In the genomic region with DNA sequence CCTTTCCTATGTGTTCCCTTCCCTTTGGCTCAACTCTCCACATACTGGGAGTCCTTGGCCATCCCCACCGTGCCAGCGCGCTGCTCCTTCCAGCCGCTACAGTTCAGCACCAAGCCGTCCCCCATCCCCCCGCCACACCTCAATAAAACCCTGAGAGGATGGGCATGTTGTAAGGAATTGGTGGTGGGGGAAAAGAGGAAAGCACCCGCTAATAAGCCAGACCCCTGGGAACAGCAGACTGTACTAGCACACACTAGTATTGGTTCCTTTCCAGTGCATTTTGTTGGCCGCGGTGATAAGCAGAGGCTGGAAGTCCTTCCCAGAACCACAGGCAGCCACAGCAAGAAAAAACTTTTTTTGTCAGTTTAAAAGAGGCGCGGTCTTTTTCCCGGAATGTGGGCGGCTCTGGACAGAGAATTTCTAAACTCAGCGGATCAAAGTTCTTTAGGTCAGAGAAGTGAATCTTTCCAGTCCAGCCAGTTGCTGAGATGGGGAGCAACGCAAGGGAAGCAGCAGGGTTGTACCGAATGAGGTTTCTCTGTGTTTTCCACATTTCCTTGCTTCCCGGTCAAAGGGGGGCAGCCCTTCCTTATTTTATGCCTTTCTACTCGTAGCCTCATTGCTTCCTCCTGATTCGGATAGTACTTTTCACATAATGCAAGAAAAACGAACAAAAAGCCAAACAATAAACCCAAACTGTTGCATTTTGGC, we compare ENCODE assay signal across 9 cellular contexts. TPM values are rescaled to one million over a fixed set of nuclear protein-coding genes. Genes with fewer than 3 reads are reported as not detected.
DNase-seq lines count a peak whose midpoint lies in the region; ATAC-seq, FAIRE-seq and TF ChIP-seq lines count a peak whose summit lies in the region.
"Had no signal": no experiment of that assay in that cellular context is flagged by ENCODE, and none has a peak within 500 bp of the region (broad histone marks: within the 10 kb centered on the region; RNA-seq: fewer than 3 reads in every experiment).

No MANE protein-coding gene starts in this region.

- no peaks in the 10 kb centered on the region for H3K36me3 Mint-ChIP-seq in T-helper 1 cell treated with Interleukin-12 subunit alpha and Interleukin-12 subunit beta and Interleukin-4 antibody, amounts not matched to agents 30 μg/mL and 1 μg/mL, for 36 hours (ENCODE audit: low read depth)
- H3K36me3 Mint-ChIP-seq in brain: no peaks in the 10 kb centered on the region

- no TSS peak for BruUV-seq in HepG2 (replicated peaks; lab: Mats Ljungman, UMichigan)

- H2AFZ ChIP-seq in HepG2 (ENCODE audit: low read length): no peak overlapping the region

- FAIRE-seq in HepG2 (lab: Jason Lieb, UNC): peak; percentile 76

- peak overlapping the region; percentile 76 for H3K4me3 Mint-ChIP-seq in T-helper 1 cell treated with Interleukin-12 subunit alpha and Interleukin-12 subunit beta and Interleukin-4 antibody, amounts not matched to agents 30 μg/mL and 1 μg/mL, for 36 hours
- peak overlapping the region; percentile 92 to 98 (median 95) for H3K4me3 Mint-ChIP-seq in brain

- peaks cover 57% of the 10 kb centered on the region for H3K27me3 Mint-ChIP-seq in T-helper 1 cell treated with Interleukin-12 subunit alpha and Interleukin-12 subunit beta and Interleukin-4 antibody, amounts not matched to agents 30 μg/mL and 1 μg/mL, for 36 hours (ENCODE audit: low read depth)
- peaks cover 19% of the 10 kb centered on the region for H3K27me3 Mint-ChIP-seq in brain

- no peak for TF ChIP-seq EP300 in HepG2 (IDR thresholded peaks at IDR 0.05; ENCODE audit: low read depth in 2 of 2, low read length in 2 of 2)
- no peak for TF ChIP-seq EP300 in HepG2 (CRISPR knock-in tag; IDR thresholded peaks at IDR 0.05; ENCODE audit: borderline replicate concordance)

- peak overlapping the region; percentile 36 to 74 (median 64); a peak in 5 of 6 replicates for H3K4me3 ChIP-seq in HepG2 (replicated peaks in 1 of 3; ENCODE audit: insufficient read depth in 1 of 3, low read depth in 2 of 3, low read length in 3 of 3)

- peak overlapping the region; percentile 79 for H3K4me2 ChIP-seq in HepG2 (ENCODE audit: low read depth, low read length)

- peaks cover 11% of the 10 kb centered on the region for H3K4me1 Mint-ChIP-seq in T-helper 1 cell treated with Interleukin-12 subunit alpha and Interleukin-12 subunit beta and Interleukin-4 antibody, amounts not matched to agents 30 μg/mL and 1 μg/mL, for 36 hours (ENCODE audit: low read depth)
- peaks cover 23% of the 10 kb centered on the region for H3K4me1 Mint-ChIP-seq in brain

- H3K36me3 ChIP-seq in HepG2 (replicated peaks in 1 of 2; ENCODE audit: control insufficient read depth in 1 of 2, insufficient read depth in 2 of 2, low read length in 2 of 2): no peaks in the 10 kb centered on the region

- TF ChIP-seq RAD21 in HepG2 (CRISPR knock-in tag; IDR thresholded peaks at IDR 0.05): no peak

- no peak for DNase-seq in T-helper 1 cell
- DNase-seq in HepG2 (ENCODE audit: low spot score): peak; percentile 66
- DNase-seq in superior temporal gyrus (ENCODE audit: extremely low spot score): peak; percentile 63
- DNase-seq in SKM-1 treated with dmso at 0.1 percent for 144 hours (lab: John Stamatoyannopoulos, UW; ENCODE audit: unreplicated experiment): no peak
- DNase-seq in SKM-1 (lab: John Stamatoyannopoulos, UW; ENCODE audit: unreplicated experiment): no peak
- no peak for DNase-seq in CD1c-positive myeloid dendritic cell (ENCODE audit: extremely low spot score)

- ATAC-seq in HepG2: peak; percentile 64

- no peaks in the 10 kb centered on the region for H3K9me3 Mint-ChIP-seq in T-helper 1 cell treated with Interleukin-12 subunit alpha and Interleukin-12 subunit beta and Interleukin-4 antibody, amounts not matched to agents 30 μg/mL and 1 μg/mL, for 36 hours
- H3K9me3 Mint-ChIP-seq in brain: peaks cover 0 to 5% (median 0%) of the 10 kb centered on the region in 5 experiments

- no peaks in the 10 kb centered on the region for H4K20me1 ChIP-seq in HepG2 (ENCODE audit: insufficient read depth, low read length)

- POLR2A ChIA-PET in HepG2 (lab: Yijun Ruan, JAX): no interaction called here

- 3% methylated on average over 20 of the region's 20 CpGs for WGBS in HepG2 (ENCODE audit: low lambda C conversion rate)

- in situ Hi-C loops in HepG2 (cut with HindIII; ENCODE audit: extremely low pct_ligation_motif_present, low pct_unique_long_range_greater_than_20kb): loop anchor here (25.0 kb wide), 1 partner anchor 1206 kb away; no protein-coding TSS in a partner anchor

- H3K4me1 ChIP-seq in HepG2 (ENCODE audit: insufficient read depth, low read length): peaks cover 33% of the 10 kb centered on the region

- H3K9me3 ChIP-seq in HepG2 (ENCODE audit: low read length): no peaks in the 10 kb centered on the region

- H3K27me3 ChIP-seq in HepG2 (ENCODE audit: control insufficient read depth in 1 of 2, insufficient read depth in 2 of 2, low read length in 2 of 2): peaks cover 6 to 24% of the 10 kb centered on the region in 2 experiments; a peak in 4 of 5 replicates

- CTCF ChIA-PET in HepG2 (lab: Yijun Ruan, JAX; ENCODE audit: low intra/inter-chr PET ratio, low total read pairs): no interaction called here

- TF ChIP-seq CTCF in brain (conservative IDR thresholded peaks at IDR 0.05): peak; percentile 27 to 34
- TF ChIP-seq CTCF in HepG2 (CRISPR knock-in tag; IDR thresholded peaks at IDR 0.05): peak; percentile 35; the same call in 1 of the 2 replicates

- no peak overlapping the region for H3K27ac Mint-ChIP-seq in T-helper 1 cell treated with Interleukin-12 subunit alpha and Interleukin-12 subunit beta and Interleukin-4 antibody, amounts not matched to agents 30 μg/mL and 1 μg/mL, for 36 hours
- H3K27ac Mint-ChIP-seq in brain: peak overlapping the region; percentile 50 to 96 (median 83)

- intact Hi-C loops in HepG2 (cut with micrococcal nuclease; ENCODE audit: unreplicated experiment): no loop called here

- H3K27ac ChIP-seq in HepG2 (ENCODE audit: extremely low read length, insufficient read depth, low read length): no peak overlapping the region
- H3K27ac ChIP-seq: C4-2B had no signal

- no peak overlapping the region for H3K9ac ChIP-seq in HepG2 (ENCODE audit: insufficient read depth, low read depth, low read length)

- no peaks in the 10 kb centered on the region for H3K79me2 ChIP-seq in HepG2 (ENCODE audit: insufficient read depth, low read length)

- TF ChIP-seq POLR2A in HepG2 (IDR thresholded peaks at IDR 0.05; ENCODE audit: insufficient read depth in 1 of 2, low read depth in 2 of 2, low read length in 2 of 2): peak in 1 of 2 experiments; percentile 59; a peak in 2 of 4 replicates

TF ChIP-seq in HepG2, 621 proteins besides CTCF, POLR2A, EP300 and RAD21 (continues in another document):
- no peak for TF ChIP-seq RBFOX2 (IDR thresholded peaks at IDR 0.05; ENCODE audit: low read depth, low read length)
- 0 out of 2 replicates have a peak, but pooled peaks have one; percentile 44 for TF ChIP-seq ZNF619 (CRISPR knock-in tag; IDR thresholded peaks at IDR 0.05)
- TF ChIP-seq ELF1 (CRISPR knock-in tag; IDR thresholded peaks at IDR 0.05): no peak
- TF ChIP-seq, protein P1, sequence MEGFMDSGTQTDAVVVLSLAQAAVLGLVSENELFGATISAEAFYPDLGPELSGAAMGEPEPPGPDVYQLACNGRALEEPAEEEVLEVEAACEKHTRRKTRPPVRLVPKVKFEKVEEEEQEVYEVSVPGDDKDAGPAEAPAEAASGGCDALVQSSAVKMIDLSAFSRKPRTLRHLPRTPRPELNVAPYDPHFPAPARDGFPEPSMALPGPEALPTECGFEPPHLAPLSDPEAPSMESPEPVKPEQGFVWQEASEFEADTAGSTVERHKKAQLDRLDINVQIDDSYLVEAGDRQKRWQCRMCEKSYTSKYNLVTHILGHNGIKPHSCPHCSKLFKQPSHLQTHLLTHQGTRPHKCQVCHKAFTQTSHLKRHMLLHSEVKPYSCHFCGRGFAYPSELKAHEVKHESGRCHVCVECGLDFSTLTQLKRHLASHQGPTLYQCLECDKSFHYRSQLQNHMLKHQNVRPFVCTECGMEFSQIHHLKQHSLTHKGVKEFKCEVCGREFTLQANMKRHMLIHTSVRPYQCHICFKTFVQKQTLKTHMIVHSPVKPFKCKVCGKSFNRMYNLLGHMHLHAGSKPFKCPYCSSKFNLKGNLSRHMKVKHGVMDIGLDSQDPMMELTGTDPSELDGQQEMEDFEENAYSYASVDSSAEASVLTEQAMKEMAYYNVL (CRISPR knock-in tag; IDR thresholded peaks at IDR 0.05; ENCODE audit: borderline replicate concordance): no peak
- no peak for TF ChIP-seq DRAP1 (CRISPR knock-in tag; IDR thresholded peaks at IDR 0.05)

RNA-seq across cellular contexts. Expression of gene CHSY3, which starts 2.1 kb away (rescaled TPM):
- polyA plus RNA-seq in brain (ENCODE audit: insufficient read depth, low read depth, low replicate concordance): 0.53 TPM
- total RNA-seq in HepG2 (2016; rRNA removed; fragmentation: Illumina TruSeq; extraction: Trizol): 1.5 and 4.1 TPM in 2 replicates
- 0.26 and 0.40 TPM in 2 replicates for total RNA-seq in HepG2 (2016; cell fraction: cytosol; rRNA removed; fragmentation: Illumina TruSeq; extraction: Trizol; ENCODE audit: low read depth)
- total RNA-seq in HepG2 (2016; cell fraction: insoluble cytoplasmic fraction; rRNA removed; fragmentation: Illumina TruSeq; extraction: Trizol): 1.7 and 3.4 TPM in 2 replicates
- total RNA-seq in HepG2 (2016; cell fraction: membrane; rRNA removed; fragmentation: Illumina TruSeq; extraction: Trizol): 0.83 and 1.3 TPM in 2 replicates
- total RNA-seq in HepG2 (2016; cell fraction: nucleus; rRNA removed; fragmentation: Illumina TruSeq; extraction: Trizol): 7.4 and 8.1 TPM in 2 replicates
- polyA plus RNA-seq in HepG2 (2011; rRNA removed): 0.26 and 0.34 TPM in 2 replicates
- 0.25 and 0.28 TPM in 2 replicates for polyA plus RNA-seq in HepG2 (2011; cell fraction: cytosol; rRNA removed)
- polyA plus RNA-seq in HepG2 (2011; cell fraction: nucleus; rRNA removed): 0.16 and 0.21 TPM in 2 replicates
- polyA plus RNA-seq in HepG2 (2012): 0.04 and 0.08 TPM in 2 replicates
- polyA plus RNA-seq in HepG2 (2016; cell fraction: cytosol; fragmentation: Illumina TruSeq; extraction: Trizol; ENCODE audit: low read depth): 0.07 and 0.10 TPM in 2 replicates
- polyA plus RNA-seq in HepG2 (2016; cell fraction: insoluble cytoplasmic fraction; fragmentation: Illumina TruSeq; extraction: Trizol; ENCODE audit: low read depth): 0.78 and 0.92 TPM in 2 replicates
- polyA plus RNA-seq in HepG2 (2016; cell fraction: membrane; fragmentation: Illumina TruSeq; extraction: Trizol; ENCODE audit: low read depth): 0.24 and 0.31 TPM in 2 replicates
- 1.9 and 2.4 TPM in 2 replicates for polyA plus RNA-seq in HepG2 (2016; cell fraction: nucleus; fragmentation: Illumina TruSeq; extraction: Trizol; ENCODE audit: insufficient read depth, low read depth)
- polyA minus RNA-seq in HepG2 (2011; rRNA and poly(A)+ RNA removed; ENCODE audit: low replicate concordance): 0.72 TPM in 1 of 2 replicates, not detected in the other
- polyA minus RNA-seq in HepG2 (2011; cell fraction: cytosol; rRNA and poly(A)+ RNA removed): 0.97 and 1.6 TPM in 2 replicates
- 1.6 and 2.2 TPM in 2 replicates for polyA minus RNA-seq in HepG2 (2011; cell fraction: nucleus; rRNA and poly(A)+ RNA removed)

Comparison
In these comparisons a context has a peak if more than half of its experiments do, and no peak if none do; other contexts are left out.
1. DNase-seq: peak in HepG2 (single experiment) and superior temporal gyrus (single experiment); none in T-helper 1 cell (0 of 5), SKM-1 treated with dmso at 0.1 percent for 144 hours (single experiment), SKM-1 (single experiment) and CD1c-positive myeloid dendritic cell (single experiment).